In genomic region chr6:121619013-121619412, GRCh38 we compare ENCODE assay signal across 30 cellular contexts.
"Had no signal": no experiment of that assay in that cellular context is flagged by ENCODE, and none has a peak within 500 bp of the region (broad histone marks: within the 10 kb centered on the region; RNA-seq: fewer than 3 reads in every experiment).

No MANE protein-coding gene starts in this region.

- H3K27ac Mint-ChIP-seq: activated naive CD4-positive, alpha-beta T cell treated with anti-CD3 and anti-CD28 coated beads for 36 hours; activated naive CD8-positive, alpha-beta T cell treated with anti-CD3 and anti-CD28 coated beads for 36 hours; activated T-helper 1 cell treated with anti-CD3 and anti-CD28 coated beads, Interleukin-12 subunit alpha, Interleukin-12 subunit beta, Interleukin-2, Interleukin-4 antibody, amounts not matched to agents 30 ng/mL and 10 ng/mL and 1 ng/mL, durations not matched to agents 14 hours and 24 hours and 36 hours; brain; nephron progenitor cell had no signal

- H3K9me3 ChIP-seq: adrenal gland, ascending aorta, gastrocnemius medialis, pancreas, prostate gland, testis, transverse colon had no signal

- H3K9me3 Mint-ChIP-seq: activated naive CD4-positive, alpha-beta T cell treated with anti-CD3 and anti-CD28 coated beads for 36 hours; activated naive CD8-positive, alpha-beta T cell treated with anti-CD3 and anti-CD28 coated beads for 36 hours; activated T-helper 1 cell treated with anti-CD3 and anti-CD28 coated beads, Interleukin-12 subunit alpha, Interleukin-12 subunit beta, Interleukin-2, Interleukin-4 antibody, amounts not matched to agents 30 ng/mL and 10 ng/mL and 1 ng/mL, durations not matched to agents 14 hours and 24 hours and 36 hours; brain had no signal

- H3K4me3 ChIP-seq: adrenal gland, ascending aorta, coronary artery, dorsolateral prefrontal cortex, gastrocnemius medialis, pancreas, prostate gland, testis, transverse colon had no signal

- H3K36me3 Mint-ChIP-seq: activated naive CD8-positive, alpha-beta T cell treated with anti-CD3 and anti-CD28 coated beads for 36 hours; brain; mesothelial cell of epicardium had no signal

- H3K27me3 ChIP-seq: adrenal gland, ascending aorta, gastrocnemius medialis, pancreas, testis, transverse colon had no signal

- H3K27me3 Mint-ChIP-seq: activated naive CD8-positive, alpha-beta T cell treated with anti-CD3 and anti-CD28 coated beads for 36 hours; brain had no signal

- H3K36me3 ChIP-seq: adrenal gland, ascending aorta, gastrocnemius medialis, pancreas, prostate gland, transverse colon had no signal

- H3K27ac ChIP-seq: adrenal gland, ascending aorta, coronary artery, dorsolateral prefrontal cortex, gastrocnemius medialis, pancreas, prostate gland, testis, transverse colon had no signal

- H3K4me1 ChIP-seq: adrenal gland, ascending aorta, gastrocnemius medialis, pancreas, prostate gland, testis, transverse colon had no signal

- ATAC-seq: gastrocnemius medialis; left cardiac atrium; pancreas; sciatic nerve; stimulated activated naive CD8-positive, alpha-beta T cell treated with anti-CD3 and anti-CD28 coated beads, Interleukin-15, Interleukin-2, amounts not matched to agents 100 U/mL and 50 U/mL, for 24 hours had no signal

- DNase-seq: activated effector memory CD4-positive, alpha-beta T cell treated with anti-CD3 and anti-CD28 coated beads, Interleukin-2, amount 50 U/mL, for 16 hours; activated naive CD4-positive, alpha-beta T cell treated with anti-CD3 and anti-CD28 coated beads for 36 hours; activated naive CD8-positive, alpha-beta T cell treated with anti-CD3 and anti-CD28 coated beads for 36 hours; activated T-cell treated with anti-CD3 and anti-CD28 coated beads for 4 hours; adrenal gland; dorsolateral prefrontal cortex; effector memory CD4-positive, alpha-beta T cell; erythroblast; gastrocnemius medialis; glutamatergic neuron; islet precursor cell; left cardiac atrium; mammary epithelial cell; naive B cell; nephron progenitor cell; pancreas; retina; stimulated activated CD4-positive, alpha-beta T cell treated with anti-CD3 and anti-CD28 coated beads, Interleukin-12 subunit alpha, Interleukin-12 subunit beta, amount 100 ng/mL, for 4 hours; stimulated activated CD4-positive, alpha-beta T cell treated with anti-CD3 and anti-CD28 coated beads, Interleukin-4, amount 100 ng/mL, for 1 hour; stimulated activated naive CD8-positive, alpha-beta T cell treated with anti-CD3 and anti-CD28 coated beads, Interleukin-15, Interleukin-2, amounts not matched to agents 100 U/mL and 50 U/mL, for 24 hours; T-helper 2 cell; testis; transverse colon had no signal

- H3K4me1 Mint-ChIP-seq: activated naive CD8-positive, alpha-beta T cell treated with anti-CD3 and anti-CD28 coated beads for 36 hours; naive B cell had no signal

- H3K4me3 Mint-ChIP-seq: activated naive CD4-positive, alpha-beta T cell treated with anti-CD3 and anti-CD28 coated beads for 36 hours; activated naive CD8-positive, alpha-beta T cell treated with anti-CD3 and anti-CD28 coated beads for 36 hours; activated T-helper 1 cell treated with anti-CD3 and anti-CD28 coated beads, Interleukin-12 subunit alpha, Interleukin-12 subunit beta, Interleukin-2, Interleukin-4 antibody, amounts not matched to agents 30 ng/mL and 10 ng/mL and 1 ng/mL, durations not matched to agents 14 hours and 24 hours and 36 hours; brain; mesothelial cell of epicardium; naive B cell; nephron progenitor cell had no signal
